ENCODE assay signal across 1 cellular context in the genomic region with DNA sequence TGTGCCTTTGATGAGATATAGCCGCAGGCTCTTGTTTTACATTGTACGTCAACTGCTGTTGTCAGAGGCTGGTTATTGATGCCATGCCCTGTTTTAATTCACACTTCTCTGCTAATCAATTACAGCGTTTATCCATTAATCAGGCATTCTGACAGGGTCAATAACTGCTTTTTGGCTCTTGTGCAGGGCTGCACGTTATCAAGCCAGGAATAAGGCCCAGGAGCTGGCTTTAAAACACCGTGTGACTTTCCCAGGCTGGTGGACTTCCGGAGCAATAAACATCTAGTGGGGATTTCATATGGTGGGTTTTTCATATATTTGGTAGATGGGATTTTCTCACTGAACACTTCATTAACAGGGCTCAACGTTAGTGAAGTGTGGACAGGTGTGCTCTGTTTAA.
TF ChIP-seq lines count a peak whose summit lies in the region.

No MANE protein-coding gene starts in this region.

TF ChIP-seq in WTC11, 78 proteins besides CTCF, POLR2A, EP300 and RAD21 (continued from another document):
- TF ChIP-seq ZNF512 (CRISPR knock-in tag; IDR thresholded peaks at IDR 0.05; ENCODE audit: borderline replicate concordance) (no peak), TCF7 (CRISPR knock-in tag; IDR thresholded peaks at IDR 0.05; ENCODE audit: low read depth) (no peak), PRRX2 (CRISPR knock-in tag; IDR thresholded peaks at IDR 0.05) (no peak), ATF3 (CRISPR knock-in tag; conservative IDR thresholded peaks at IDR 0.05) (no peak), ATF2 (CRISPR knock-in tag; IDR thresholded peaks at IDR 0.05; ENCODE audit: borderline replicate concordance, low read depth) (no peak)
